2 cellular contexts compared by ENCODE assay signal in the genomic region with DNA sequence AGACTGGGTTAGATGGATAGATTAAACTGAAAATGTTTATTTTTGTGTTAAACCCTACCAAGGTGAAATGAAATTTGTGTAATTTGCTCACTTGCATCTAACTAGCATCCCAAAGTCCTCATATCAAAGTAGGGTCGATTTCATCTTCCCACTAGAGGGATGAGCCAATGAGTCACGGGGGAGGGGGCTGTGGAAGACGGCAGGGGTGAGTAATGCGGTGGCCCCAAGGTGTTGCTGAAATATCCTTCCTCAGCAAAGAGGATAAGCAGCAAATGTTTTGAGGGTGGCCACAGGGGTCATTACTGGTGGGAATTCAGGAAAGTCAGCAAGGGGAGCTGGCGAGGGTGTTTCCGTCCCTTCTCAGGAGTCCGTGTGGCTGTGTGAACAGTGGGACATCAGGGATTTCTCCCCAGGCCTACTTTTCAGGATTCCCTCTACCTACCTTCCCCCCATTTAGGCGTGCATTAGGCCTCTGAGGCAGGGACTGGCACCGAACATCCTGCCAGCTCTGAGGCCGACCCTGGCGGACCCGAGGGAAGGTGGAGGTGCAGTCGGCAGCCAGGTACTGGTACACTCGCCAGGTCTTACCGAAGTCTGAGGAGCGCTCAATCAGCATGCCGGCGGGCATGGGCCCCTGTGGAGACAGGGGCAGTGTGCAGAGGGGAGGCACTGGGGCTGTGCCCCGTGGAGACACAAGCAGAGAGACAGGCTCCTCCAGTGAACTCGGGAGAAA.
TF ChIP-seq lines count a peak whose summit lies in the region.

No MANE protein-coding gene starts in this region.

TF ChIP-seq in H1, 55 proteins besides CTCF, POLR2A, EP300 and RAD21:
- TF ChIP-seq NRF1 (IDR thresholded peaks at IDR 0.05; ENCODE audit: low read depth, low read length) (no peak), FOSL1 (IDR thresholded peaks at IDR 0.05; ENCODE audit: insufficient read depth, low read depth, low read length) (no peak), SRF (IDR thresholded peaks at IDR 0.05; ENCODE audit: low read depth, low read length) (no peak), KDM4A (IDR thresholded peaks at IDR 0.05; ENCODE audit: low read depth, low read length, severe bottlenecking) (no peak), ATF3 (IDR thresholded peaks at IDR 0.05; ENCODE audit: insufficient read depth, low read depth, low read length) (no peak), CEBPB (IDR thresholded peaks at IDR 0.05; ENCODE audit: low read depth, low read length) (no peak), USF2 (IDR thresholded peaks at IDR 0.05; ENCODE audit: low read length) (no peak), SUZ12 (IDR thresholded peaks at IDR 0.05; ENCODE audit: low read length) (no peak), BRCA1 (IDR thresholded peaks at IDR 0.05; ENCODE audit: low read depth, low read length) (no peak), HDAC6 (IDR thresholded peaks at IDR 0.05; ENCODE audit: low read depth, low read length) (no peak), CHD2 (IDR thresholded peaks at IDR 0.05; ENCODE audit: low read length) (no peak), RFX5 (IDR thresholded peaks at IDR 0.05; ENCODE audit: borderline replicate concordance, low read depth, low read length) (no peak)
- TF ChIP-seq, protein P1, sequence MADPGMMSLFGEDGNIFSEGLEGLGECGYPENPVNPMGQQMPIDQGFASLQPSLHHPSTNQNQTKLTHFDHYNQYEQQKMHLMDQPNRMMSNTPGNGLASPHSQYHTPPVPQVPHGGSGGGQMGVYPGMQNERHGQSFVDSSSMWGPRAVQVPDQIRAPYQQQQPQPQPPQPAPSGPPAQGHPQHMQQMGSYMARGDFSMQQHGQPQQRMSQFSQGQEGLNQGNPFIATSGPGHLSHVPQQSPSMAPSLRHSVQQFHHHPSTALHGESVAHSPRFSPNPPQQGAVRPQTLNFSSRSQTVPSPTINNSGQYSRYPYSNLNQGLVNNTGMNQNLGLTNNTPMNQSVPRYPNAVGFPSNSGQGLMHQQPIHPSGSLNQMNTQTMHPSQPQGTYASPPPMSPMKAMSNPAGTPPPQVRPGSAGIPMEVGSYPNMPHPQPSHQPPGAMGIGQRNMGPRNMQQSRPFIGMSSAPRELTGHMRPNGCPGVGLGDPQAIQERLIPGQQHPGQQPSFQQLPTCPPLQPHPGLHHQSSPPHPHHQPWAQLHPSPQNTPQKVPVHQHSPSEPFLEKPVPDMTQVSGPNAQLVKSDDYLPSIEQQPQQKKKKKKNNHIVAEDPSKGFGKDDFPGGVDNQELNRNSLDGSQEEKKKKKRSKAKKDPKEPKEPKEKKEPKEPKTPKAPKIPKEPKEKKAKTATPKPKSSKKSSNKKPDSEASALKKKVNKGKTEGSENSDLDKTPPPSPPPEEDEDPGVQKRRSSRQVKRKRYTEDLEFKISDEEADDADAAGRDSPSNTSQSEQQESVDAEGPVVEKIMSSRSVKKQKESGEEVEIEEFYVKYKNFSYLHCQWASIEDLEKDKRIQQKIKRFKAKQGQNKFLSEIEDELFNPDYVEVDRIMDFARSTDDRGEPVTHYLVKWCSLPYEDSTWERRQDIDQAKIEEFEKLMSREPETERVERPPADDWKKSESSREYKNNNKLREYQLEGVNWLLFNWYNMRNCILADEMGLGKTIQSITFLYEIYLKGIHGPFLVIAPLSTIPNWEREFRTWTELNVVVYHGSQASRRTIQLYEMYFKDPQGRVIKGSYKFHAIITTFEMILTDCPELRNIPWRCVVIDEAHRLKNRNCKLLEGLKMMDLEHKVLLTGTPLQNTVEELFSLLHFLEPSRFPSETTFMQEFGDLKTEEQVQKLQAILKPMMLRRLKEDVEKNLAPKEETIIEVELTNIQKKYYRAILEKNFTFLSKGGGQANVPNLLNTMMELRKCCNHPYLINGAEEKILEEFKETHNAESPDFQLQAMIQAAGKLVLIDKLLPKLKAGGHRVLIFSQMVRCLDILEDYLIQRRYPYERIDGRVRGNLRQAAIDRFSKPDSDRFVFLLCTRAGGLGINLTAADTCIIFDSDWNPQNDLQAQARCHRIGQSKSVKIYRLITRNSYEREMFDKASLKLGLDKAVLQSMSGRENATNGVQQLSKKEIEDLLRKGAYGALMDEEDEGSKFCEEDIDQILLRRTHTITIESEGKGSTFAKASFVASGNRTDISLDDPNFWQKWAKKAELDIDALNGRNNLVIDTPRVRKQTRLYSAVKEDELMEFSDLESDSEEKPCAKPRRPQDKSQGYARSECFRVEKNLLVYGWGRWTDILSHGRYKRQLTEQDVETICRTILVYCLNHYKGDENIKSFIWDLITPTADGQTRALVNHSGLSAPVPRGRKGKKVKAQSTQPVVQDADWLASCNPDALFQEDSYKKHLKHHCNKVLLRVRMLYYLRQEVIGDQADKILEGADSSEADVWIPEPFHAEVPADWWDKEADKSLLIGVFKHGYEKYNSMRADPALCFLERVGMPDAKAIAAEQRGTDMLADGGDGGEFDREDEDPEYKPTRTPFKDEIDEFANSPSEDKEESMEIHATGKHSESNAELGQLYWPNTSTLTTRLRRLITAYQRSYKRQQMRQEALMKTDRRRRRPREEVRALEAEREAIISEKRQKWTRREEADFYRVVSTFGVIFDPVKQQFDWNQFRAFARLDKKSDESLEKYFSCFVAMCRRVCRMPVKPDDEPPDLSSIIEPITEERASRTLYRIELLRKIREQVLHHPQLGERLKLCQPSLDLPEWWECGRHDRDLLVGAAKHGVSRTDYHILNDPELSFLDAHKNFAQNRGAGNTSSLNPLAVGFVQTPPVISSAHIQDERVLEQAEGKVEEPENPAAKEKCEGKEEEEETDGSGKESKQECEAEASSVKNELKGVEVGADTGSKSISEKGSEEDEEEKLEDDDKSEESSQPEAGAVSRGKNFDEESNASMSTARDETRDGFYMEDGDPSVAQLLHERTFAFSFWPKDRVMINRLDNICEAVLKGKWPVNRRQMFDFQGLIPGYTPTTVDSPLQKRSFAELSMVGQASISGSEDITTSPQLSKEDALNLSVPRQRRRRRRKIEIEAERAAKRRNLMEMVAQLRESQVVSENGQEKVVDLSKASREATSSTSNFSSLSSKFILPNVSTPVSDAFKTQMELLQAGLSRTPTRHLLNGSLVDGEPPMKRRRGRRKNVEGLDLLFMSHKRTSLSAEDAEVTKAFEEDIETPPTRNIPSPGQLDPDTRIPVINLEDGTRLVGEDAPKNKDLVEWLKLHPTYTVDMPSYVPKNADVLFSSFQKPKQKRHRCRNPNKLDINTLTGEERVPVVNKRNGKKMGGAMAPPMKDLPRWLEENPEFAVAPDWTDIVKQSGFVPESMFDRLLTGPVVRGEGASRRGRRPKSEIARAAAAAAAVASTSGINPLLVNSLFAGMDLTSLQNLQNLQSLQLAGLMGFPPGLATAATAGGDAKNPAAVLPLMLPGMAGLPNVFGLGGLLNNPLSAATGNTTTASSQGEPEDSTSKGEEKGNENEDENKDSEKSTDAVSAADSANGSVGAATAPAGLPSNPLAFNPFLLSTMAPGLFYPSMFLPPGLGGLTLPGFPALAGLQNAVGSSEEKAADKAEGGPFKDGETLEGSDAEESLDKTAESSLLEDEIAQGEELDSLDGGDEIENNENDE (IDR thresholded peaks at IDR 0.05; ENCODE audit: insufficient replicate concordance, low read length), result no peak

TF ChIP-seq in HepG2, 621 proteins besides CTCF, POLR2A, EP300 and RAD21 (continues in another document):
- TF ChIP-seq DPF2 (CRISPR knock-in tag; IDR thresholded peaks at IDR 0.05; ENCODE audit: borderline replicate concordance, low read depth), result no peak
- TF ChIP-seq SIX4 (CRISPR knock-in tag; IDR thresholded peaks at IDR 0.05), result no peak
- TF ChIP-seq, protein P2, sequence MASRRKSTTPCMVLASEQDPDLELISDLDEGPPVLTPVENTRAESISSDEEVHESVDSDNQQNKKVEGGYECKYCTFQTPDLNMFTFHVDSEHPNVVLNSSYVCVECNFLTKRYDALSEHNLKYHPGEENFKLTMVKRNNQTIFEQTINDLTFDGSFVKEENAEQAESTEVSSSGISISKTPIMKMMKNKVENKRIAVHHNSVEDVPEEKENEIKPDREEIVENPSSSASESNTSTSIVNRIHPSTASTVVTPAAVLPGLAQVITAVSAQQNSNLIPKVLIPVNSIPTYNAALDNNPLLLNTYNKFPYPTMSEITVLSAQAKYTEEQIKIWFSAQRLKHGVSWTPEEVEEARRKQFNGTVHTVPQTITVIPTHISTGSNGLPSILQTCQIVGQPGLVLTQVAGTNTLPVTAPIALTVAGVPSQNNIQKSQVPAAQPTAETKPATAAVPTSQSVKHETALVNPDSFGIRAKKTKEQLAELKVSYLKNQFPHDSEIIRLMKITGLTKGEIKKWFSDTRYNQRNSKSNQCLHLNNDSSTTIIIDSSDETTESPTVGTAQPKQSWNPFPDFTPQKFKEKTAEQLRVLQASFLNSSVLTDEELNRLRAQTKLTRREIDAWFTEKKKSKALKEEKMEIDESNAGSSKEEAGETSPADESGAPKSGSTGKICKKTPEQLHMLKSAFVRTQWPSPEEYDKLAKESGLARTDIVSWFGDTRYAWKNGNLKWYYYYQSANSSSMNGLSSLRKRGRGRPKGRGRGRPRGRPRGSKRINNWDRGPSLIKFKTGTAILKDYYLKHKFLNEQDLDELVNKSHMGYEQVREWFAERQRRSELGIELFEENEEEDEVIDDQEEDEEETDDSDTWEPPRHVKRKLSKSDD (CRISPR knock-in tag; IDR thresholded peaks at IDR 0.05; ENCODE audit: low read depth), result no peak
- TF ChIP-seq RERE (CRISPR knock-in tag; IDR thresholded peaks at IDR 0.05; ENCODE audit: low read depth), result no peak
- TF ChIP-seq SKIL (CRISPR knock-in tag; IDR thresholded peaks at IDR 0.05; ENCODE audit: borderline replicate concordance), result no peak
- no peak for TF ChIP-seq ZNF879 (CRISPR knock-in tag; IDR thresholded peaks at IDR 0.05)
- TF ChIP-seq ZSCAN25 (CRISPR knock-in tag; IDR thresholded peaks at IDR 0.05), result no peak
- TF ChIP-seq MEIS2 (CRISPR knock-in tag; IDR thresholded peaks at IDR 0.05), result no peak
- TF ChIP-seq, protein P3, sequence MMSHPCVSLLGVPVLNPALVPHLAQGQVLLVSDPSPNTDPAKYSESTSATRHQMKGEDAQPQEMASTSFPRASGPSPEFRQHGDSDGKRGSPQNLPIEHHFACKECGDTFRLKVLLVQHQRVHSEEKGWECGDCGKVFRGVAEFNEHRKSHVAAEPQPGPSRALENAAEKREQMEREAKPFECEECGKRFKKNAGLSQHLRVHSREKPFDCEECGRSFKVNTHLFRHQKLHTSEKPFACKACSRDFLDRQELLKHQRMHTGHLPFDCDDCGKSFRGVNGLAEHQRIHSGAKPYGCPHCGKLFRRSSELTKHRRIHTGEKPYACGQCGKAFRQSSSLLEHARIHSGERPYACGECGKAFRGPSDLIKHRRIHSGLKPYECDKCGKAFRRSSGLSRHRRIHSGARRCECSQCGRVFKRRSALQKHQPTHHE (CRISPR knock-in tag; IDR thresholded peaks at IDR 0.05; ENCODE audit: borderline replicate concordance), result no peak
- no peak for TF ChIP-seq KLF12 (CRISPR knock-in tag; IDR thresholded peaks at IDR 0.05; ENCODE audit: borderline replicate concordance)
- no peak for TF ChIP-seq IRF9 (CRISPR knock-in tag; IDR thresholded peaks at IDR 0.05; ENCODE audit: borderline replicate concordance)
